Comparison of ENCODE assay signal across 20 cellular contexts in the genomic region with DNA sequence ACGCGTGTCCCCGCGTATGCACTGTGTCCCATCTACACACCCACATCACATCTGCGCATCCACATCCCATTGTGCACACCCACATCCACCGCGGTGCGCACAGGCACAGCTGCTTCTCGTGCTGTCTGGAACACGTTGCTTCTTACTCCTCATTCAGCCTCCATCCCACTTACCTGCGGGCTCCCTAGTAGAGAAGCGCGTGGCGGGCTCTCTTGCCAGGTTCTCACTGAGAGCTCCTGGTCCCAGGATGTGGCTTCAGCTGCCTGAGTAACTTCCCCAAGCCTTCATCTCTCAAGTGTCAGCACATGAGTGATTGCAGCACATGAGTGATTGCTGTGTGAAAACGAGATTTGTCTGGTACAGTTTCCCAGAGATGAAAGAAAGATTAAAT.
DNase-seq lines count a peak whose midpoint lies in the region; ATAC-seq lines count a peak whose summit lies in the region.
"Had no signal": no experiment of that assay in that cellular context is flagged by ENCODE, and none has a peak within 500 bp of the region (broad histone marks: within the 10 kb centered on the region; RNA-seq: fewer than 3 reads in every experiment).

No MANE protein-coding gene starts in this region.

- peaks cover 11% of the 10 kb centered on the region for H3K4me1 Mint-ChIP-seq in activated T-cell treated with anti-CD3 and anti-CD28 coated beads, Interleukin-2, amount 50 U/mL, for 72 hours (ENCODE audit: low read depth)
- peaks cover 11% of the 10 kb centered on the region for H3K4me1 Mint-ChIP-seq in stimulated activated effector memory CD8-positive, alpha-beta T cell treated with anti-CD3 and anti-CD28 coated beads, Interleukin-12 subunit alpha, Interleukin-12 subunit beta, amount 100 ng/mL, for 72 hours
- H3K4me1 Mint-ChIP-seq: brain had no signal

- no peaks in the 10 kb centered on the region for H3K9me3 Mint-ChIP-seq in activated T-cell treated with anti-CD3 and anti-CD28 coated beads, Interleukin-2, amount 50 U/mL, for 72 hours
- no peaks in the 10 kb centered on the region for H3K9me3 Mint-ChIP-seq in stimulated activated effector memory CD8-positive, alpha-beta T cell treated with anti-CD3 and anti-CD28 coated beads, Interleukin-12 subunit alpha, Interleukin-12 subunit beta, amount 100 ng/mL, for 72 hours
- H3K9me3 Mint-ChIP-seq: brain; CD4-positive, CD25-positive, alpha-beta regulatory T cell; natural killer cell treated with Interleukin-12 subunit alpha and Interleukin-12 subunit beta and Interleukin-15 and Interleukin-18, amount 100 ng/mL, for 72 hours had no signal

- H3K27me3 Mint-ChIP-seq in activated T-cell treated with anti-CD3 and anti-CD28 coated beads, Interleukin-2, amount 50 U/mL, for 72 hours (ENCODE audit: low read depth) = no peaks in the 10 kb centered on the region
- H3K27me3 Mint-ChIP-seq: brain; CD4-positive, CD25-positive, alpha-beta regulatory T cell; natural killer cell treated with Interleukin-12 subunit alpha and Interleukin-12 subunit beta and Interleukin-15 and Interleukin-18, amount 100 ng/mL, for 72 hours had no signal

- H3K36me3 Mint-ChIP-seq in activated T-cell treated with anti-CD3 and anti-CD28 coated beads, Interleukin-2, amount 50 U/mL, for 72 hours (ENCODE audit: insufficient read depth in 2 of 2) = peaks cover 10 to 12% of the 10 kb centered on the region in 2 donors
- peaks cover 99% of the 10 kb centered on the region for H3K36me3 Mint-ChIP-seq in stimulated activated effector memory CD8-positive, alpha-beta T cell treated with anti-CD3 and anti-CD28 coated beads, Interleukin-12 subunit alpha, Interleukin-12 subunit beta, amount 100 ng/mL, for 72 hours

- H3K4me3 Mint-ChIP-seq in activated T-cell treated with anti-CD3 and anti-CD28 coated beads, Interleukin-2, amount 50 U/mL, for 72 hours = no peak overlapping the region
- no peak overlapping the region for H3K4me3 Mint-ChIP-seq in stimulated activated effector memory CD8-positive, alpha-beta T cell treated with anti-CD3 and anti-CD28 coated beads, Interleukin-12 subunit alpha, Interleukin-12 subunit beta, amount 100 ng/mL, for 72 hours
- H3K4me3 Mint-ChIP-seq: brain; CD4-positive, CD25-positive, alpha-beta regulatory T cell; natural killer cell treated with Interleukin-12 subunit alpha and Interleukin-12 subunit beta and Interleukin-15 and Interleukin-18, amount 100 ng/mL, for 72 hours had no signal

- DNase-seq in NCI-H2227 treated with DMSO at 0.1 percent for 48 hours (lab: John Stamatoyannopoulos, UW) (peak; percentile 3), NCI-H2227 (lab: John Stamatoyannopoulos, UW; ENCODE audit: unreplicated experiment) (no peak), NCI-H146 treated with DMSO at 0.1 percent for 48 hours (lab: John Stamatoyannopoulos, UW; ENCODE audit: unreplicated experiment) (no peak)
- DNase-seq in activated T-cell treated with anti-CD3 and anti-CD28 coated beads, Interleukin-2, amount 50 U/mL, for 72 hours = peak; percentile 19 to 33
- DNase-seq in stimulated activated effector memory CD8-positive, alpha-beta T cell treated with anti-CD3 and anti-CD28 coated beads, Interleukin-12 subunit alpha, Interleukin-12 subunit beta, amount 100 ng/mL, for 72 hours (ENCODE audit: low spot score in 2 of 2) = no peak
- DNase-seq: 8988T; activated CD4-positive, alpha-beta T cell treated with anti-CD3 and anti-CD28 coated beads for 1 hour; CD4-positive, CD25-positive, alpha-beta regulatory T cell; effector memory CD4-positive, alpha-beta T cell; NCI-H1048; NK-92 treated with Interleukin-12 subunit alpha and Interleukin-12 subunit beta, amount 100 ng/mL, for 24 hours; right lobe of liver; stimulated activated CD4-positive, alpha-beta T cell treated with anti-CD3 and anti-CD28 coated beads, Interleukin-4, amount 100 ng/mL, for 1 hour; uterus had no signal

- ATAC-seq in HG02610 (IDR thresholded peaks at IDR 0.05; ENCODE audit: unreplicated experiment) (peak; percentile 93), HG03520 (IDR thresholded peaks at IDR 0.05; ENCODE audit: unreplicated experiment) (no peak), GM18520 (IDR thresholded peaks at IDR 0.05; ENCODE audit: unreplicated experiment) (no peak)
- peak; percentile 69 to 80 for ATAC-seq in activated T-cell treated with anti-CD3 and anti-CD28 coated beads, Interleukin-2, amount 50 U/mL, for 72 hours (replicated peaks in 1 of 2)
- peak; percentile 63 for ATAC-seq in stimulated activated effector memory CD8-positive, alpha-beta T cell treated with anti-CD3 and anti-CD28 coated beads, Interleukin-12 subunit alpha, Interleukin-12 subunit beta, amount 100 ng/mL, for 72 hours
- ATAC-seq: HepG2, right lobe of liver had no signal

- no peak overlapping the region for H3K27ac Mint-ChIP-seq in activated T-cell treated with anti-CD3 and anti-CD28 coated beads, Interleukin-2, amount 50 U/mL, for 72 hours
- H3K27ac Mint-ChIP-seq in stimulated activated effector memory CD8-positive, alpha-beta T cell treated with anti-CD3 and anti-CD28 coated beads, Interleukin-12 subunit alpha, Interleukin-12 subunit beta, amount 100 ng/mL, for 72 hours = peak overlapping the region; percentile 30
- H3K27ac Mint-ChIP-seq: natural killer cell treated with Interleukin-12 subunit alpha and Interleukin-12 subunit beta and Interleukin-15 and Interleukin-18, amount 100 ng/mL, for 72 hours had no signal

Comparison
In these comparisons a context has a peak if more than half of its experiments do, and no peak if none do; other contexts are left out.
1. DNase-seq: peak in NCI-H2227 treated with DMSO at 0.1 percent for 48 hours (single experiment) and activated T-cell treated with anti-CD3 and anti-CD28 coated beads, Interleukin-2, amount 50 U/mL, for 72 hours (2 of 2); none in NCI-H2227 (single experiment), stimulated activated effector memory CD8-positive, alpha-beta T cell treated with anti-CD3 and anti-CD28 coated beads, Interleukin-12 subunit alpha, Interleukin-12 subunit beta, amount 100 ng/mL, for 72 hours (0 of 2) and NCI-H146 treated with DMSO at 0.1 percent for 48 hours (single experiment).
2. ATAC-seq: peak in HG02610 (single experiment), activated T-cell treated with anti-CD3 and anti-CD28 coated beads, Interleukin-2, amount 50 U/mL, for 72 hours (2 of 2) and stimulated activated effector memory CD8-positive, alpha-beta T cell treated with anti-CD3 and anti-CD28 coated beads, Interleukin-12 subunit alpha, Interleukin-12 subunit beta, amount 100 ng/mL, for 72 hours (single experiment); none in HG03520 (single experiment) and GM18520 (single experiment).